Comparison of ENCODE assay signal across 8 cellular contexts in genomic region chr17:28405632-28406477, GRCh38. TPM values are rescaled to one million over a fixed set of nuclear protein-coding genes. Genes with fewer than 3 reads are reported as not detected.
DNase-seq lines count a peak whose midpoint lies in the region; ATAC-seq, FAIRE-seq and TF ChIP-seq lines count a peak whose summit lies in the region.

SLC46A1 (minus strand) TSS chr17:28406212; CDS start chr17:28406114, 98 bp downstream.

- H4K20me1 ChIP-seq in IMR-90 (ENCODE audit: insufficient read depth, low read length): no peaks in the 10 kb centered on the region
- H4K20me1 ChIP-seq in K562 (replicated peaks; ENCODE audit: control insufficient read depth, insufficient read depth, low read length): no peaks in the 10 kb centered on the region

- H3K4me3 ChIP-seq in AG09309 (ENCODE audit: control insufficient read depth, low read depth, low read length) (peak within 1 kb of the TSS; percentile 86), IMR-90 (ENCODE audit: insufficient read depth, low read depth, low read length) (peak within 1 kb of the TSS; percentile 66), K562 (peak within 1 kb of the TSS; percentile 66), iPS-18c (ENCODE audit: insufficient read depth, low read depth, low read length) (peak within 1 kb of the TSS; percentile 70), skeletal muscle satellite cell (ENCODE audit: low read length) (peak within 1 kb of the TSS; percentile 82)

- H3K4me2 ChIP-seq in IMR-90 (ENCODE audit: low read depth, low read length) (peak within 1 kb of the TSS; percentile 83), K562 (ENCODE audit: insufficient read depth, low read length) (peak within 1 kb of the TSS; percentile 77), skeletal muscle satellite cell (ENCODE audit: low read length) (peak within 1 kb of the TSS; percentile 98)

- H2AK5ac ChIP-seq in IMR-90 (ENCODE audit: low read depth, low read length): no peak within 1 kb of the TSS

- CTCF ChIA-PET in IMR-90 (lab: Yijun Ruan, JAX) (interaction anchor here (0.7 to 1.0 kb wide), 2 partner anchors 11 to 711 kb away, joined by 3 to 5 read pairs; no protein-coding TSS in a partner anchor), K562 (lab: Yijun Ruan, JAX; ENCODE audit: low intra/inter-chr PET ratio) (no interaction called here)

- H3K36me3 ChIP-seq in IMR-90 (ENCODE audit: control insufficient read depth, insufficient read depth, low read length) (peaks cover 3% of the 10 kb centered on the region), K562 (ENCODE audit: control insufficient read depth, insufficient read depth, low read length) (peaks cover 14% of the 10 kb centered on the region; the same call in 1 of the 3 replicates), skeletal muscle satellite cell (ENCODE audit: insufficient read depth, low read length) (no peaks in the 10 kb centered on the region)

- H3K9me3 ChIP-seq in IMR-90 (ENCODE audit: control insufficient read depth, insufficient read depth, low read length): no peaks in the 10 kb centered on the region
- no peaks in the 10 kb centered on the region for H3K9me3 ChIP-seq in K562 (replicated peaks; ENCODE audit: control insufficient read depth, insufficient read depth, low read depth, low read length)
- H3K9me3 ChIP-seq in iPS-18c (ENCODE audit: control insufficient read depth, insufficient read depth, low read length): no peaks in the 10 kb centered on the region
- no peaks in the 10 kb centered on the region for H3K9me3 ChIP-seq in skeletal muscle satellite cell (replicated peaks; ENCODE audit: low read length)

- peak within 1 kb of the TSS; percentile 78; the same call in 1 of the 2 replicates for H3K23ac ChIP-seq in IMR-90 (ENCODE audit: low read depth, low read length)

- WGBS in IMR-90 (ENCODE audit: extremely low coverage in 2 of 2, insufficient read length in 1 of 2), 2 experiments: 2% methylated on average over 49 of the region's 70 CpGs; no CpG with 5 or more reads in 1 of the 2 experiments
- 2% methylated on average over 36 of the region's 70 CpGs for WGBS in K562 (ENCODE audit: insufficient coverage, low coverage, missing lambda C conversion rate)

- no peak within 1 kb of the TSS for H3K18ac ChIP-seq in IMR-90 (ENCODE audit: low read depth, low read length)

- no peak within 1 kb of the TSS for H3K56ac ChIP-seq in IMR-90 (ENCODE audit: extremely low read depth, insufficient read depth, low read length)

- H2AFZ ChIP-seq in IMR-90 (replicated peaks; ENCODE audit: low read length, poor library complexity): peak within 1 kb of the TSS; percentile 99
- peak within 1 kb of the TSS; percentile 97 for H2AFZ ChIP-seq in K562 (ENCODE audit: low read depth, low read length)

- no peak for DNase-seq in AG09309 (ENCODE audit: low read depth)
- no peak for DNase-seq in IMR-90
- peak; percentile 76 for DNase-seq in SK-N-DZ (ENCODE audit: low spot score)
- peak; percentile 74 to 92 (median 82) for DNase-seq in K562 (ENCODE audit: extremely low read depth in 1 of 4, low spot score in 3 of 4)
- DNase-seq in NCI-H2029 (lab: John Stamatoyannopoulos, UW): no peak

- H2BK5ac ChIP-seq in IMR-90 (ENCODE audit: low read depth, low read length, poor library complexity, severe bottlenecking): no peak within 1 kb of the TSS

- no peak within 1 kb of the TSS; the same call in 1 of the 2 replicates for H4K91ac ChIP-seq in IMR-90 (ENCODE audit: insufficient read depth, low read depth, low read length)

- peak; percentile 54 for FAIRE-seq in K562 (lab: Jason Lieb, UNC)

- H3K4me1 ChIP-seq in IMR-90 (ENCODE audit: control insufficient read depth, insufficient read depth, low read length): peaks cover 3% of the 10 kb centered on the region
- peaks cover 8 to 21% of the 10 kb centered on the region in 2 experiments; a peak in 3 of 5 replicates for H3K4me1 ChIP-seq in K562 (replicated peaks in 1 of 2; ENCODE audit: control insufficient read depth in 2 of 2, insufficient read depth in 2 of 2, low read length in 2 of 2)
- peaks cover 17% of the 10 kb centered on the region for H3K4me1 ChIP-seq in skeletal muscle satellite cell (ENCODE audit: control insufficient read depth, insufficient read depth, low read length)

- TF ChIP-seq POLR2A in GM19193 (IDR thresholded peaks at IDR 0.05; ENCODE audit: extremely low read depth, insufficient read depth, insufficient read length) (peak; percentile 43), IMR-90 (IDR thresholded peaks at IDR 0.05; ENCODE audit: low read depth, low read length) (no peak), K562 (conservative IDR thresholded peaks at IDR 0.05) (peak; percentile 54; the same call in 1 of the 2 replicates)

- in situ Hi-C loops in IMR-90 (cut with MboI; ENCODE audit: low sequenced_read_pairs) (no loop called here), K562 (cut with MboI) (no loop called here)

- H3K14ac ChIP-seq in IMR-90 (replicated peaks; ENCODE audit: low read depth, low read length): peak within 1 kb of the TSS; percentile 58

- H3K79me2 ChIP-seq in K562 (ENCODE audit: control insufficient read depth, insufficient read depth, low read length): peaks cover 2% of the 10 kb centered on the region; the same call in 1 of the 3 replicates

- H2AK9ac ChIP-seq in IMR-90 (replicated peaks; ENCODE audit: low read depth, low read length, poor library complexity): peak within 1 kb of the TSS; percentile 88

- POLR2A ChIA-PET in IMR-90 (lab: Charles Lee; ENCODE audit: unreplicated experiment): no interaction called here
- POLR2A ChIA-PET in K562 (lab: Yijun Ruan, JAX): interaction anchor here (0.6 to 2.5 kb wide), 11 partner anchors 8 to 186 kb away, joined by 3 to 8 read pairs (median 4); partner anchors contain the start of gene PIGS

- TF ChIP-seq EP300 in K562 (IDR thresholded peaks at IDR 0.05; ENCODE audit: low read length): no peak

- H3K27me3 ChIP-seq in IMR-90 (ENCODE audit: control insufficient read depth, insufficient read depth, low read length) (0 out of 2 replicates have a peak, but pooled peaks cover 2% of the 10 kb centered on the region), K562 (ENCODE audit: control insufficient read depth in 2 of 2, insufficient read depth in 2 of 2, low read length in 2 of 2) (peaks cover 0 to 3% of the 10 kb centered on the region in 2 experiments; a peak in 1 of 5 replicates), skeletal muscle satellite cell (ENCODE audit: control insufficient read depth, insufficient read depth, low read length) (peaks cover 6% of the 10 kb centered on the region)

- no peak within 1 kb of the TSS; the same call in 1 of the 2 replicates for H3K27ac ChIP-seq in IMR-90 (ENCODE audit: insufficient read depth, low read length)
- peak within 1 kb of the TSS; percentile 49; the same call in 2 of the 3 replicates for H3K27ac ChIP-seq in K562 (ENCODE audit: extremely low read depth, low read depth, low read length)

- dilution Hi-C loops in IMR-90 (cut with HindIII; ENCODE audit: low sequenced_read_pairs, unreplicated experiment): no loop called here

- intact Hi-C loops in IMR-90 (cut with micrococcal nuclease) (loop anchor here (10.0 kb wide), 1 partner anchor 139 kb away; no protein-coding TSS in a partner anchor), K562 (cut with micrococcal nuclease) (no loop called here)

- no TSS peak for BruUV-seq in IMR-90 (replicated peaks; lab: Mats Ljungman, UMichigan)
- no TSS peak for BruUV-seq in K562 (replicated peaks; lab: Mats Ljungman, UMichigan)

- no peak within 1 kb of the TSS for H2BK20ac ChIP-seq in IMR-90 (ENCODE audit: low read depth, low read length)

- H3K79me1 ChIP-seq in IMR-90 (ENCODE audit: low read depth in 1 of 2, low read length in 2 of 2): no peaks in the 10 kb centered on the region

- H4K8ac ChIP-seq in IMR-90 (ENCODE audit: low read depth in 2 of 2, low read length in 2 of 2): peak within 1 kb of the TSS; percentile 68 to 90; a peak in 3 of 4 replicates

- H3K9me1 ChIP-seq in IMR-90 (ENCODE audit: insufficient read depth, low read length) (peaks cover 12% of the 10 kb centered on the region), K562 (ENCODE audit: control insufficient read depth, insufficient read depth, low read length) (peaks cover 3% of the 10 kb centered on the region)

- TF ChIP-seq CTCF in AG09309 (IDR thresholded peaks at IDR 0.05; ENCODE audit: control insufficient read depth, insufficient read depth, low read depth, low read length, missing control alignments) (peak; percentile 8), IMR-90 (conservative IDR thresholded peaks at IDR 0.05; ENCODE audit: low read depth, low read length) (no peak), K562 (IDR thresholded peaks at IDR 0.05 in 2 of 3, conservative IDR thresholded peaks at IDR 0.05 in 1 of 3; ENCODE audit: insufficient read depth in 2 of 3, low read depth in 1 of 3, low read length in 3 of 3) (no peak)

- H3K4ac ChIP-seq in IMR-90 (ENCODE audit: low read depth, low read length): peak within 1 kb of the TSS; percentile 58

- TF ChIP-seq RAD21 in IMR-90 (IDR thresholded peaks at IDR 0.05; ENCODE audit: low read length): no peak
- TF ChIP-seq RAD21 in K562 (CRISPR knock-in tag; conservative IDR thresholded peaks at IDR 0.05 in 1 of 2, IDR thresholded peaks at IDR 0.05 in 1 of 2): no peak

- no peak within 1 kb of the TSS for H2BK120ac ChIP-seq in IMR-90 (ENCODE audit: low read depth, low read length)

- peak within 1 kb of the TSS; percentile 22 for H3K9ac ChIP-seq in IMR-90 (ENCODE audit: low read depth, low read length)
- peak within 1 kb of the TSS; percentile 62 to 94; a peak in 3 of 4 replicates for H3K9ac ChIP-seq in K562 (ENCODE audit: insufficient read depth in 1 of 2, low read depth in 2 of 2, low read length in 2 of 2)
- H3K9ac ChIP-seq in skeletal muscle satellite cell (ENCODE audit: low read depth, low read length): peak within 1 kb of the TSS; percentile 66

- ATAC-seq in IMR-90 (ENCODE audit: low read depth) (peak; percentile 84), K562 (peak; percentile 93)

- H2BK15ac ChIP-seq in IMR-90 (ENCODE audit: low read depth, low read length): no peak within 1 kb of the TSS

- H4K5ac ChIP-seq in IMR-90 (ENCODE audit: low read depth, low read length): no peak within 1 kb of the TSS; the same call in 1 of the 2 replicates

RNA-seq across cellular contexts. Expression of gene SLC46A1, which starts in this region (rescaled TPM):
- 2.7 and 2.8 TPM in 2 replicates for total RNA-seq in IMR-90 (2012; rRNA removed)
- 3.9 and 4.0 TPM in 2 replicates for polyA plus RNA-seq in IMR-90 (2012; rRNA removed)
- 2.6 and 3.0 TPM in 2 replicates for polyA plus RNA-seq in IMR-90 (2012; cell fraction: cytosol; rRNA removed)
- polyA plus RNA-seq in IMR-90 (2012; cell fraction: nucleus; rRNA removed; ENCODE audit: low replicate concordance): 5.3 and 6.3 TPM in 2 replicates
- polyA plus RNA-seq in SK-N-DZ (2014; cell fraction: cytosol; rRNA removed): 8.9 and 13.0 TPM in 2 replicates
- polyA plus RNA-seq in SK-N-DZ (2014; cell fraction: nucleus; rRNA removed): 3.4 and 6.9 TPM in 2 replicates
- total RNA-seq in K562 (2011; cell fraction: chromatin; rRNA removed; ENCODE audit: low replicate concordance): 18.4 and 42.1 TPM in 2 replicates
- 22.6 and 30.0 TPM in 2 replicates for total RNA-seq in K562 (2011; cell fraction: nucleolus; rRNA removed)
- 26.1 and 28.6 TPM in 2 replicates for total RNA-seq in K562 (2011; cell fraction: nucleoplasm; rRNA removed)
- 3.1 and 3.4 TPM in 2 replicates for total RNA-seq in K562 (2014; rRNA removed)
- total RNA-seq in K562 (2014; rRNA removed; fragmentation: Illumina TruSeq; extraction: Trizol): 1.8 and 3.1 TPM in 2 replicates
- 2.4 and 3.1 TPM in 2 replicates for total RNA-seq in K562 (2015; rRNA removed; fragmentation: Illumina TruSeq; extraction: Trizol)
- total RNA-seq in K562 (2021): 4.3 and 5.5 TPM in 2 replicates
- polyA plus RNA-seq in K562 (2011; rRNA removed): 2.4 and 4.0 TPM in 2 replicates
- polyA plus RNA-seq in K562 (2011; cell fraction: cytosol; rRNA removed): 2.7 and 5.5 TPM in 2 replicates
- 7.8 and 15.8 TPM in 2 replicates for polyA plus RNA-seq in K562 (2011; cell fraction: nucleus; rRNA removed)
- polyA plus RNA-seq in K562 (2012): 2.4 and 2.9 TPM in 2 replicates
- 3.9 and 4.5 TPM in 2 replicates for polyA plus RNA-seq in K562 (2014; fragmentation: Illumina TruSeq; extraction: Trizol)
- polyA plus RNA-seq in K562 (2014; fragmentation: Nextera tagmentation; extraction: Ambion mirVana): under 1 TPM; 0.24 to 0.32 TPM
- 2.6 TPM in 2 replicates for polyA plus RNA-seq in K562 (2014; rRNA removed)
- polyA minus RNA-seq in K562 (2011; rRNA and poly(A)+ RNA removed): 7.2 and 11.6 TPM in 2 replicates
- 2.6 and 6.5 TPM in 2 replicates for polyA minus RNA-seq in K562 (2011; cell fraction: cytosol; rRNA and poly(A)+ RNA removed)
- polyA minus RNA-seq in K562 (2011; cell fraction: nucleus; rRNA and poly(A)+ RNA removed): 13.5 and 15.0 TPM in 2 replicates
- total RNA-seq in skeletal muscle satellite cell (2012; rRNA removed): 3.9 and 4.1 TPM in 2 replicates

Comparison
In these comparisons a context has a peak if more than half of its experiments do, and no peak if none do; other contexts are left out.
1. DNase-seq: peak in SK-N-DZ (single experiment) and K562 (4 of 4); none in AG09309 (single experiment), IMR-90 (single experiment) and NCI-H2029 (single experiment).
2. H3K9ac ChIP-seq: peak in every context shown above with its lines; median percentile 78 in K562; 66 in skeletal muscle satellite cell; 22 in IMR-90.
3. Peak in every context shown above with its lines, with median percentiles within 50 percentile points of each other: H3K4me3 ChIP-seq and H3K4me2 ChIP-seq.